Comparison of ENCODE assay signal across 14 cellular contexts in genomic region chr22:19851291-19852176, GRCh38. TPM values are rescaled to one million over a fixed set of nuclear protein-coding genes. Genes with fewer than 3 reads are reported as not detected.
DNase-seq lines count a peak whose midpoint lies in the region; TF ChIP-seq lines count a peak whose summit lies in the region.
"Had no signal": no experiment of that assay in that cellular context is flagged by ENCODE, and none has a peak within 500 bp of the region (broad histone marks: within the 10 kb centered on the region; RNA-seq: fewer than 3 reads in every experiment).

No MANE protein-coding gene starts in this region.

- H3K27ac Mint-ChIP-seq in T-helper 2 cell treated with Interferon-gamma antibody and Interleukin-4, amounts not matched to agents 5 μg/mL and 100 μg/mL, for 36 hours = no peak overlapping the region
- no peak overlapping the region for H3K27ac Mint-ChIP-seq in activated naive CD8-positive, alpha-beta T cell treated with anti-CD3 and anti-CD28 coated beads for 36 hours
- no peak overlapping the region for H3K27ac Mint-ChIP-seq in nephron progenitor cell

- no peak for DNase-seq in T-helper 2 cell treated with Interferon-gamma antibody and Interleukin-4, amounts not matched to agents 5 μg/mL and 100 μg/mL, for 36 hours (ENCODE audit: low spot score)
- DNase-seq in T-helper 2 cell = no peak
- peak; percentile 20 for DNase-seq in GM13976 (ENCODE audit: low spot score)
- no peak for DNase-seq in activated naive CD8-positive, alpha-beta T cell treated with anti-CD3 and anti-CD28 coated beads for 36 hours
- DNase-seq in nephron progenitor cell = no peak
- no peak for DNase-seq in activated gamma-delta T cell (lab: John Stamatoyannopoulos, UW)
- DNase-seq in effector CD4-positive, alpha-beta T cell = no peak
- no peak for DNase-seq in vagina (ENCODE audit: extremely low spot score in 2 of 2)
- DNase-seq: 8988T, dermis blood vessel endothelial cell, Karpas-422, NCI-H187, small intestine, transverse colon had no signal

- in situ Hi-C loops in GM13976 (cut with MboI; ENCODE audit: low sequenced_read_pairs, unreplicated experiment) = no loop called here

- peaks cover 17% of the 10 kb centered on the region for H3K4me1 Mint-ChIP-seq in T-helper 2 cell treated with Interferon-gamma antibody and Interleukin-4, amounts not matched to agents 5 μg/mL and 100 μg/mL, for 36 hours (ENCODE audit: low read depth)
- peaks cover 28% of the 10 kb centered on the region for H3K4me1 Mint-ChIP-seq in activated naive CD8-positive, alpha-beta T cell treated with anti-CD3 and anti-CD28 coated beads for 36 hours
- H3K4me1 Mint-ChIP-seq in nephron progenitor cell = peaks cover 34% of the 10 kb centered on the region

- no peak for TF ChIP-seq POLR2A in vagina (IDR thresholded peaks at IDR 0.05)

- intact Hi-C loops in vagina (cut with DNase I) = no loop called here

- peak overlapping the region; percentile 28 for H3K4me3 Mint-ChIP-seq in T-helper 2 cell treated with Interferon-gamma antibody and Interleukin-4, amounts not matched to agents 5 μg/mL and 100 μg/mL, for 36 hours
- peak overlapping the region; percentile 2 for H3K4me3 Mint-ChIP-seq in activated naive CD8-positive, alpha-beta T cell treated with anti-CD3 and anti-CD28 coated beads for 36 hours
- H3K4me3 Mint-ChIP-seq in nephron progenitor cell = peak overlapping the region; percentile 20

- peaks cover 28% of the 10 kb centered on the region for H3K36me3 Mint-ChIP-seq in T-helper 2 cell treated with Interferon-gamma antibody and Interleukin-4, amounts not matched to agents 5 μg/mL and 100 μg/mL, for 36 hours (ENCODE audit: low read depth)
- peaks cover 43% of the 10 kb centered on the region for H3K36me3 Mint-ChIP-seq in activated naive CD8-positive, alpha-beta T cell treated with anti-CD3 and anti-CD28 coated beads for 36 hours
- peaks cover 23% of the 10 kb centered on the region for H3K36me3 Mint-ChIP-seq in nephron progenitor cell (ENCODE audit: low read depth)

- H3K4me3 ChIP-seq in vagina = no peak overlapping the region
- H3K4me3 ChIP-seq: transverse colon had no signal

- H3K9me3 Mint-ChIP-seq in T-helper 2 cell treated with Interferon-gamma antibody and Interleukin-4, amounts not matched to agents 5 μg/mL and 100 μg/mL, for 36 hours = no peaks in the 10 kb centered on the region
- no peaks in the 10 kb centered on the region for H3K9me3 Mint-ChIP-seq in activated naive CD8-positive, alpha-beta T cell treated with anti-CD3 and anti-CD28 coated beads for 36 hours
- no peaks in the 10 kb centered on the region for H3K9me3 Mint-ChIP-seq in nephron progenitor cell

- TF ChIP-seq CTCF in GM13976 (IDR thresholded peaks at IDR 0.05; ENCODE audit: borderline replicate concordance, control extremely low read depth, extremely low read depth, insufficient read depth, missing control alignments) (no peak), nephron progenitor cell (IDR thresholded peaks at IDR 0.05) (no peak), vagina (IDR thresholded peaks at IDR 0.05) (no peak)

- H3K27ac ChIP-seq in vagina = no peak overlapping the region
- H3K27ac ChIP-seq: transverse colon had no signal

- no peaks in the 10 kb centered on the region for H3K27me3 Mint-ChIP-seq in T-helper 2 cell treated with Interferon-gamma antibody and Interleukin-4, amounts not matched to agents 5 μg/mL and 100 μg/mL, for 36 hours (ENCODE audit: low read depth)
- no peaks in the 10 kb centered on the region for H3K27me3 Mint-ChIP-seq in activated naive CD8-positive, alpha-beta T cell treated with anti-CD3 and anti-CD28 coated beads for 36 hours
- peaks cover 8% of the 10 kb centered on the region for H3K27me3 Mint-ChIP-seq in nephron progenitor cell (ENCODE audit: low read depth, poor library complexity)

- H3K4me1 ChIP-seq in vagina = peaks cover 79% of the 10 kb centered on the region

- no peaks in the 10 kb centered on the region for H3K9me3 ChIP-seq in vagina
- H3K9me3 ChIP-seq: transverse colon had no signal

- peaks cover 0 to 15% of the 10 kb centered on the region in 2 donors for H3K36me3 ChIP-seq in vagina

- H3K27me3 ChIP-seq in vagina = no peaks in the 10 kb centered on the region
- H3K27me3 ChIP-seq: transverse colon had no signal

RNA-seq across cellular contexts. Expression of gene GNB1L, which starts 3.1 kb away (rescaled TPM):
- total RNA-seq in activated naive CD8-positive, alpha-beta T cell treated with anti-CD3 and anti-CD28 coated beads for 36 hours = 10 to 100 TPM; 14.5 TPM
- total RNA-seq in vagina = 14.0 TPM

RNA-seq across cellular contexts. Expression of gene RTL10, which starts 3.1 kb away (rescaled TPM):
- 10 to 100 TPM; 18.7 to 23.1 TPM for total RNA-seq in activated naive CD8-positive, alpha-beta T cell treated with anti-CD3 and anti-CD28 coated beads for 36 hours
- 21.4 TPM for total RNA-seq in vagina
